8 cellular contexts compared by ENCODE assay signal in genomic region chr1:148402152-148403084, GRCh38.
DNase-seq lines count a peak whose midpoint lies in the region; ATAC-seq and TF ChIP-seq lines count a peak whose summit lies in the region.
"Not testable (repeated sequence)": the region's sequence is repeated elsewhere in the genome, so short reads cannot be mapped to it uniquely, and the experiment has no call there.

No MANE protein-coding gene starts in this region.

- H4K20me1 ChIP-seq in MM.1S (ENCODE audit: insufficient read depth, low read length): not testable (repeated sequence)

- CTCF ChIA-PET in T-cell (lab: Charles Lee): interaction anchor here in 1 of 2 donors (0.6 kb wide), 1 partner anchor 30 kb away, joined by 10 read pairs; no protein-coding TSS in a partner anchor

- intact Hi-C loops in Right ventricle myocardium inferior (cut with DNase I): not testable (repeated sequence)

- H3K4me1 ChIP-seq in MM.1S (ENCODE audit: low read length): not testable (repeated sequence)
- peaks cover 31 to 34% of the 10 kb centered on the region in 2 experiments for H3K4me1 ChIP-seq in neutrophil (ENCODE audit: control insufficient read depth in 1 of 2, insufficient read depth in 1 of 2, low read depth in 1 of 2, low read length in 1 of 2)

- not testable (repeated sequence) for H3K9me3 ChIP-seq in MM.1S (replicated peaks; ENCODE audit: insufficient read depth, low read length); neutrophil

- POLR2A ChIA-PET in T-cell (lab: Charles Lee): interaction anchor here (0.6 to 1.3 kb wide), 3 partner anchors 29 to 30 kb away, joined by 3 to 13 read pairs (median 4); no protein-coding TSS in a partner anchor

- H3K36me3 Mint-ChIP-seq in T-cell: not testable (repeated sequence)
- peaks cover 12% of the 10 kb centered on the region for H3K36me3 Mint-ChIP-seq in activated naive CD8-positive, alpha-beta T cell treated with anti-CD3 and anti-CD28 coated beads for 36 hours

- H3K4me3 ChIP-seq in H7 (ENCODE audit: insufficient read depth, low read depth, low read length): peak overlapping the region; percentile 53
- H3K4me3 ChIP-seq in MM.1S (ENCODE audit: low read length): peak overlapping the region; percentile 62
- peak overlapping the region; percentile 68 to 74 for H3K4me3 ChIP-seq in neutrophil (ENCODE audit: low read depth in 1 of 2, low read length in 1 of 2)

- peak overlapping the region; percentile 78; the same call in 1 of the 2 replicates for H3K4me2 ChIP-seq in MM.1S (ENCODE audit: low read depth, low read length)

- not testable (repeated sequence) for H3K27me3 Mint-ChIP-seq in T-cell; activated naive CD8-positive, alpha-beta T cell treated with anti-CD3 and anti-CD28 coated beads for 36 hours

- H3K9me2 ChIP-seq in MM.1S (replicated peaks; ENCODE audit: insufficient read depth, low read length): not testable (repeated sequence)

- H3K9ac ChIP-seq in MM.1S (ENCODE audit: low read length): peak overlapping the region; percentile 51

- TF ChIP-seq CTCF in MM.1S (IDR thresholded peaks at IDR 0.05; ENCODE audit: low read length): not testable (repeated sequence)
- peak; percentile 27 for TF ChIP-seq CTCF in neutrophil (IDR thresholded peaks at IDR 0.05)

- H3K27ac ChIP-seq in MM.1S (ENCODE audit: low read length): not testable (repeated sequence)
- H3K27ac ChIP-seq in neutrophil: peak overlapping the region; percentile 92

- not testable (repeated sequence) for H3K9me3 Mint-ChIP-seq in T-cell; activated naive CD8-positive, alpha-beta T cell treated with anti-CD3 and anti-CD28 coated beads for 36 hours

- peak; percentile 87 to 90 (median 90) for ATAC-seq in T-cell (replicated peaks in 1 of 4)
- ATAC-seq in Right ventricle myocardium inferior: peak; percentile 96
- peak; percentile 93 for ATAC-seq in stimulated activated naive CD8-positive, alpha-beta T cell treated with anti-CD3 and anti-CD28 coated beads, Interleukin-15, Interleukin-2, amounts not matched to agents 100 U/mL and 50 U/mL, for 24 hours

- peaks cover 43 to 50% (median 48%) of the 10 kb centered on the region in 3 donors for H3K4me1 Mint-ChIP-seq in T-cell
- peaks cover 22% of the 10 kb centered on the region for H3K4me1 Mint-ChIP-seq in activated naive CD8-positive, alpha-beta T cell treated with anti-CD3 and anti-CD28 coated beads for 36 hours

- not testable (repeated sequence) for H3K79me2 ChIP-seq in MM.1S (ENCODE audit: low read length)

- H3F3A ChIP-seq in MM.1S (ENCODE audit: insufficient read depth, low read length): not testable (repeated sequence)

- H3K36me3 ChIP-seq in H7 (replicated peaks; ENCODE audit: control insufficient read depth, insufficient read depth, low read length); MM.1S (replicated peaks; ENCODE audit: insufficient read depth, low read length); neutrophil: not testable (repeated sequence)

- peak overlapping the region; percentile 99 for H3K27ac Mint-ChIP-seq in T-cell
- H3K27ac Mint-ChIP-seq in activated naive CD8-positive, alpha-beta T cell treated with anti-CD3 and anti-CD28 coated beads for 36 hours: peak overlapping the region; percentile 99

- H3K27me3 ChIP-seq in H7 (ENCODE audit: control insufficient read depth, insufficient read depth, low read length); MM.1S (replicated peaks; ENCODE audit: insufficient read depth, low read length); neutrophil: not testable (repeated sequence)

- DNase-seq in GDM1 (lab: John Stamatoyannopoulos, UW) (peak; percentile 77), H7 (peak; percentile 53), MM.1S (peak; percentile 13), T-cell (peak; percentile 66 to 90 (median 81)), Right ventricle myocardium inferior (ENCODE audit: missing footprints) (peak; percentile 95)
- DNase-seq in activated naive CD8-positive, alpha-beta T cell treated with anti-CD3 and anti-CD28 coated beads for 36 hours: peak; percentile 88
- peak; percentile 87 for DNase-seq in stimulated activated naive CD8-positive, alpha-beta T cell treated with anti-CD3 and anti-CD28 coated beads, Interleukin-15, Interleukin-2, amounts not matched to agents 100 U/mL and 50 U/mL, for 24 hours

- H2AFZ ChIP-seq in MM.1S (ENCODE audit: low read length): peak overlapping the region; percentile 67

- peak overlapping the region; percentile 86 to 98 (median 97) for H3K4me3 Mint-ChIP-seq in T-cell
- peak overlapping the region; percentile 95 for H3K4me3 Mint-ChIP-seq in activated naive CD8-positive, alpha-beta T cell treated with anti-CD3 and anti-CD28 coated beads for 36 hours

Comparison
In these comparisons a context has a peak if more than half of its experiments do, and no peak if none do; other contexts are left out.
1. DNase-seq: peak in every context shown above with its lines; median percentile 95 in Right ventricle myocardium inferior; 88 in activated naive CD8-positive, alpha-beta T cell treated with anti-CD3 and anti-CD28 coated beads for 36 hours; 87 in stimulated activated naive CD8-positive, alpha-beta T cell treated with anti-CD3 and anti-CD28 coated beads, Interleukin-15, Interleukin-2, amounts not matched to agents 100 U/mL and 50 U/mL, for 24 hours; 81 in T-cell; 77 in GDM1; 53 in H7; 13 in MM.1S.